ENCODE assay signal across 8 cellular contexts in the genomic region with DNA sequence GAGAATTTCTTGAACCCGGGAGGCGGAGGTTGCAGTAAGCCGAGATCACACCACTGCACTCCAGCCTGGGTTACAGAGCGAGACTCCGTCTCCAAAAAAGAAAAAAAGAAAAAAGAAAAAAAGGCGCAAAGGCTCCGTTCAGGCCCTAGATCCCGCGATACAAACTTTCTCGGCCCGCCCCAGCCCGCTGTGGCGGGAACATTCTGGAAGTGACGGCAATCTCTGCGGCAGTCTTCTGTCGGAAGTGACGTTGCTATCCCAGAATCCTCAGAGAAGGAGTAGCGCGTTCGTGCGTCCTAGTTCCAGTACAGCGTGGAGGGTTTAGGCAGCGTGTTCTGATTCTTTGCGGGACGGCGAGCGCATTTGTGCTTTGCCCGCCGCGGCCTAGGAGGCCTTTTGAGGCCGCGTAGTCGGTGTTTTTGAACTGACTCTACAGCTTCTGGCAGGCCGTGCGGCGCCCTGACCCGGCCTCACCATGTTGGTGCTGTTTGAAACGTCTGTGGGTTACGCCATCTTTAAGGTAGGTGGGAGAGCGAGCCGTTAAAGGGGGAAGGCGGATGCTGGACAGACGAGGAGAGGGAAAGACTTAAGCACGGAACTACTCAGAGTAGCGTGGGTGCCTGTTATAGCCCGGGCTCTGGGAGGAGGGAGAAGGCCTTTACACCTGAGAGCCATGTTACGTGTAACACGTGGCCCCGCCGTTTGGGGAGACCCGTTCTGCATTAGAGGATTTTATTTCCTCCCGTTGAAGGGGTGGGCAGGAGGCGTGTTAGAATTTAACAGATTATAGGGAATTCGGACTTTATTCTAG.
DNase-seq lines count a peak whose midpoint lies in the region; ATAC-seq lines count a peak whose summit lies in the region.

A gene with protein sequence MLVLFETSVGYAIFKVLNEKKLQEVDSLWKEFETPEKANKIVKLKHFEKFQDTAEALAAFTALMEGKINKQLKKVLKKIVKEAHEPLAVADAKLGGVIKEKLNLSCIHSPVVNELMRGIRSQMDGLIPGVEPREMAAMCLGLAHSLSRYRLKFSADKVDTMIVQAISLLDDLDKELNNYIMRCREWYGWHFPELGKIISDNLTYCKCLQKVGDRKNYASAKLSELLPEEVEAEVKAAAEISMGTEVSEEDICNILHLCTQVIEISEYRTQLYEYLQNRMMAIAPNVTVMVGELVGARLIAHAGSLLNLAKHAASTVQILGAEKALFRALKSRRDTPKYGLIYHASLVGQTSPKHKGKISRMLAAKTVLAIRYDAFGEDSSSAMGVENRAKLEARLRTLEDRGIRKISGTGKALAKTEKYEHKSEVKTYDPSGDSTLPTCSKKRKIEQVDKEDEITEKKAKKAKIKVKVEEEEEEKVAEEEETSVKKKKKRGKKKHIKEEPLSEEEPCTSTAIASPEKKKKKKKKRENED (plus strand): TSS at position 297 of the 811 bp plus-strand sequence. CDS start 179 bp downstream, at position 476.

- ATAC-seq in GM19023 (IDR thresholded peaks at IDR 0.05; ENCODE audit: unreplicated experiment), result peak; percentile 90
- peak; percentile 88 for ATAC-seq in HG03280 (IDR thresholded peaks at IDR 0.05; ENCODE audit: unreplicated experiment)

- DNase-seq in AG08396 (ENCODE audit: low spot score) (peak; percentile 92), NCI-H345 treated with DMSO at 0.1 percent for 48 hours (lab: John Stamatoyannopoulos, UW; ENCODE audit: unreplicated experiment) (peak; percentile 94), iris pigment epithelial cell (ENCODE audit: low read depth) (peak; percentile 97)
- peak; percentile 64 to 78 (median 76) for DNase-seq in activated CD4-positive, CD25-positive, alpha-beta regulatory T cell (lab: John Stamatoyannopoulos, UW)
- DNase-seq in central memory CD4-positive, alpha-beta T cell, result peak; percentile 94
- DNase-seq in stimulated activated CD4-positive, alpha-beta T cell treated with anti-CD3 and anti-CD28 coated beads, Interleukin-12 subunit alpha, Interleukin-12 subunit beta, amount 100 ng/mL, for 24 hours (ENCODE audit: low read depth in 2 of 2), result peak; percentile 82 to 84

Comparison
In these comparisons a context has a peak if more than half of its experiments do, and no peak if none do; other contexts are left out.
1. Peak in every context shown above with its lines: DNase-seq and ATAC-seq.